ENCODE assay signal across 8 cellular contexts in genomic region chr16:2926660-2927646, GRCh38. TPM values are rescaled to one million over a fixed set of nuclear protein-coding genes. Genes with fewer than 3 reads are reported as not detected.
DNase-seq lines count a peak whose midpoint lies in the region; ATAC-seq and TF ChIP-seq lines count a peak whose summit lies in the region.

No MANE protein-coding gene starts in this region.

- H3K9me3 ChIP-seq in OCI-LY7 (ENCODE audit: low read length) (no peaks in the 10 kb centered on the region), muscle layer of duodenum (ENCODE audit: control insufficient read depth in 1 of 2, low read length in 2 of 2) (no peaks in the 10 kb centered on the region)

- peaks cover 4% of the 10 kb centered on the region for H3K4me1 ChIP-seq in OCI-LY7 (ENCODE audit: insufficient read depth, low read length, poor library complexity, severe bottlenecking)
- H3K4me1 ChIP-seq in muscle layer of duodenum (ENCODE audit: control insufficient read depth in 1 of 2, insufficient read depth in 2 of 2, low read length in 2 of 2) = peaks cover 0 to 3% of the 10 kb centered on the region in 2 donors

- TF ChIP-seq CTCF in OCI-LY7 (conservative IDR thresholded peaks at IDR 0.05; ENCODE audit: low read length) (peak; percentile 98), epithelial cell of esophagus (IDR thresholded peaks at IDR 0.05; ENCODE audit: insufficient read depth, low read depth, low read length, missing control alignments) (peak; percentile 92)

- no peak for ATAC-seq in HG02981 (IDR thresholded peaks at IDR 0.05; ENCODE audit: unreplicated experiment)

- POLR2A ChIA-PET in OCI-LY7 (lab: Charles Lee) = interaction anchor here (0.6 kb wide), 1 partner anchor 26 kb away, joined by 4 read pairs; no protein-coding TSS in a partner anchor

- H3K27me3 ChIP-seq in muscle layer of duodenum (ENCODE audit: low read depth, low read length) = no peaks in the 10 kb centered on the region

- no TSS peak for BruUV-seq in OCI-LY7 (replicated peaks; lab: Mats Ljungman, UMichigan)

- intact Hi-C loops in OCI-LY7 (cut with micrococcal nuclease; ENCODE audit: unreplicated experiment) = loop anchor here (1.0 to 5.0 kb wide), 2 partner anchors 35 to 56 kb away; partner anchors contain the start of gene KREMEN2

- no peak overlapping the region for H3K4me3 ChIP-seq in OCI-LY7 (ENCODE audit: low read depth, low read length, poor library complexity, severe bottlenecking)
- no peak overlapping the region for H3K4me3 ChIP-seq in epithelial cell of esophagus (ENCODE audit: low read length)
- peak overlapping the region; percentile 26 to 33 for H3K4me3 ChIP-seq in muscle layer of duodenum (ENCODE audit: low read depth in 1 of 2, low read length in 2 of 2)

- H3K36me3 ChIP-seq in OCI-LY7 (ENCODE audit: insufficient read depth, low read length) (no peaks in the 10 kb centered on the region; the same call in 1 of the 2 replicates), muscle layer of duodenum (ENCODE audit: control insufficient read depth in 1 of 2, insufficient read depth in 2 of 2, low read length in 2 of 2) (peaks cover 4 to 21% of the 10 kb centered on the region in 2 donors)

- DNase-seq in GM04503 (ENCODE audit: low read depth) (peak; percentile 42), KG1 (lab: John Stamatoyannopoulos, UW) (peak; percentile 88), OCI-LY7 (ENCODE audit: low spot score) (peak; percentile 86), epithelial cell of esophagus (ENCODE audit: low read depth) (peak; percentile 90)
- peak; percentile 92 for DNase-seq in activated CD8-positive, alpha-beta memory T cell treated with anti-CD3 and anti-CD28 coated beads, Interleukin-2, amount 50 U/mL, for 48 hours
- DNase-seq in stimulated activated CD8-positive, alpha-beta memory T cell treated with anti-CD3 and anti-CD28 coated beads, Interleukin-4, amount 100 ng/mL, for 24 hours (ENCODE audit: low read depth) = peak; percentile 75

- H3K4me2 ChIP-seq in OCI-LY7 (ENCODE audit: low read length) = peak overlapping the region; percentile 36; the same call in 1 of the 2 replicates

- H3K27ac ChIP-seq in OCI-LY7 (ENCODE audit: low read depth, low read length, poor library complexity, severe bottlenecking) (no peak overlapping the region), muscle layer of duodenum (ENCODE audit: low read length) (no peak overlapping the region)

- no peaks in the 10 kb centered on the region for H3K9me2 ChIP-seq in OCI-LY7 (ENCODE audit: insufficient read depth, low read length)

- no peak overlapping the region for H2AFZ ChIP-seq in OCI-LY7 (ENCODE audit: low read length)

- H4K20me1 ChIP-seq in OCI-LY7 (ENCODE audit: insufficient read depth, low read length) = peaks cover 4% of the 10 kb centered on the region; the same call in 1 of the 2 replicates

- CTCF ChIA-PET in OCI-LY7 (lab: Charles Lee; ENCODE audit: unreplicated experiment) = interaction anchor here (0.6 kb wide), 4 partner anchors 13 to 59 kb away, joined by 3 to 5 read pairs (median 4); no protein-coding TSS in a partner anchor

- no peaks in the 10 kb centered on the region for H3K79me2 ChIP-seq in OCI-LY7 (ENCODE audit: insufficient read depth, low read depth, low read length)

RNA-seq across cellular contexts. Expression of gene FLYWCH1, which starts 15.2 kb away (rescaled TPM):
- total RNA-seq in OCI-LY7 (2014; rRNA removed; shearing (Covaris generic)) = 25.3 and 26.1 TPM in 2 replicates
- 61.9 and 63.9 TPM in 2 replicates for total RNA-seq in OCI-LY7 (2022)

RNA-seq across cellular contexts. Expression of gene KREMEN2, which starts 37.1 kb away (rescaled TPM):
- total RNA-seq in OCI-LY7 (2014; rRNA removed; shearing (Covaris generic)) = 0.09 and 0.28 TPM in 2 replicates
- 0.31 TPM in 1 of 2 replicates, not detected in the other for total RNA-seq in OCI-LY7 (2022)

RNA-seq across cellular contexts. Expression of gene PAQR4, which starts 42.2 kb away (rescaled TPM):
- 38.1 and 49.1 TPM in 2 replicates for total RNA-seq in OCI-LY7 (2014; rRNA removed; shearing (Covaris generic))
- 59.7 and 67.4 TPM in 2 replicates for total RNA-seq in OCI-LY7 (2022)

RNA-seq across cellular contexts. Expression of gene FLYWCH2, which starts 43.9 kb away (rescaled TPM):
- total RNA-seq in OCI-LY7 (2014; rRNA removed; shearing (Covaris generic)) = 38.7 and 44.9 TPM in 2 replicates
- total RNA-seq in OCI-LY7 (2022) = 22.3 and 23.9 TPM in 2 replicates

RNA-seq across cellular contexts. Expression of gene PKMYT1, which starts 53.3 kb away (rescaled TPM):
- 80.2 and 104 TPM in 2 replicates for total RNA-seq in OCI-LY7 (2014; rRNA removed; shearing (Covaris generic))
- 195 and 197 TPM in 2 replicates for total RNA-seq in OCI-LY7 (2022)

Comparison
In these comparisons a context has a peak if more than half of its experiments do, and no peak if none do; other contexts are left out.
1. DNase-seq: peak in every context shown above with its lines; median percentile 92 in activated CD8-positive, alpha-beta memory T cell treated with anti-CD3 and anti-CD28 coated beads, Interleukin-2, amount 50 U/mL, for 48 hours; 90 in epithelial cell of esophagus; 88 in KG1; 86 in OCI-LY7; 75 in stimulated activated CD8-positive, alpha-beta memory T cell treated with anti-CD3 and anti-CD28 coated beads, Interleukin-4, amount 100 ng/mL, for 24 hours; 42 in GM04503.
2. H3K4me3 ChIP-seq: peak in muscle layer of duodenum (2 of 2); none in OCI-LY7 (single experiment) and epithelial cell of esophagus (single experiment).